Comparison of ENCODE assay signal across 2 cellular contexts in the genomic region with DNA sequence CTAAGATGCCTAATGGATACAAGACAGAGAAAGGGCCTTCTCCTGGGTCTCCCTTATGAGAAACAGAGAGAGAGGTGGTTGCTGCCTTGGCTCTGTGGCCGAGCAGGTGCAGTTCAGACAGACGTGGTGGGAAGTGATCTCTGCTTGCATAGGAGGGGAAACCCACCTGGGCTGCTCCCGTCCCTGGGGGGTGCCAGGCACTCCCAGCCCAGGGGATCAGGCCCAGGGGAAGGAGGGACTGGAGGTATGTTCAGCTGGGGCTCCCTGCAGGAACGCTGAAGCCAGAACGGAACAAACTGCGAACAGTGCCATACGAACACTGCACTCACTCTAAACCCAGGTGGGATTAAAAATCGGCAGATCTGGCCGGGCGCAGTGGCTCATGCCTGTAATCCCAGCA.
TF ChIP-seq lines count a peak whose summit lies in the region.

No MANE protein-coding gene starts in this region.

TF ChIP-seq in IMR-90, 13 proteins besides CTCF, POLR2A, EP300 and RAD21:
- TF ChIP-seq MXI1 (IDR thresholded peaks at IDR 0.05; ENCODE audit: borderline replicate concordance, low read depth, low read length) (no peak), CEBPB (IDR thresholded peaks at IDR 0.05; ENCODE audit: low read depth, low read length) (no peak), FOS (IDR thresholded peaks at IDR 0.05; ENCODE audit: low read depth, low read length) (no peak), RFX5 (IDR thresholded peaks at IDR 0.05; ENCODE audit: low read depth, low read length) (no peak), BHLHE40 (IDR thresholded peaks at IDR 0.05; ENCODE audit: low read depth, low read length) (no peak), NFE2L2 (IDR thresholded peaks at IDR 0.05; ENCODE audit: low read depth, low read length) (no peak), RCOR1 (IDR thresholded peaks at IDR 0.05; ENCODE audit: insufficient replicate concordance, low read length) (no peak)
- TF ChIP-seq, protein P1, sequence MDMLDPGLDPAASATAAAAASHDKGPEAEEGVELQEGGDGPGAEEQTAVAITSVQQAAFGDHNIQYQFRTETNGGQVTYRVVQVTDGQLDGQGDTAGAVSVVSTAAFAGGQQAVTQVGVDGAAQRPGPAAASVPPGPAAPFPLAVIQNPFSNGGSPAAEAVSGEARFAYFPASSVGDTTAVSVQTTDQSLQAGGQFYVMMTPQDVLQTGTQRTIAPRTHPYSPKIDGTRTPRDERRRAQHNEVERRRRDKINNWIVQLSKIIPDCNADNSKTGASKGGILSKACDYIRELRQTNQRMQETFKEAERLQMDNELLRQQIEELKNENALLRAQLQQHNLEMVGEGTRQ (IDR thresholded peaks at IDR 0.05; ENCODE audit: low read depth, low read length): no peak

TF ChIP-seq in H1, 55 proteins besides CTCF, POLR2A, EP300 and RAD21:
- TF ChIP-seq, protein P2, sequence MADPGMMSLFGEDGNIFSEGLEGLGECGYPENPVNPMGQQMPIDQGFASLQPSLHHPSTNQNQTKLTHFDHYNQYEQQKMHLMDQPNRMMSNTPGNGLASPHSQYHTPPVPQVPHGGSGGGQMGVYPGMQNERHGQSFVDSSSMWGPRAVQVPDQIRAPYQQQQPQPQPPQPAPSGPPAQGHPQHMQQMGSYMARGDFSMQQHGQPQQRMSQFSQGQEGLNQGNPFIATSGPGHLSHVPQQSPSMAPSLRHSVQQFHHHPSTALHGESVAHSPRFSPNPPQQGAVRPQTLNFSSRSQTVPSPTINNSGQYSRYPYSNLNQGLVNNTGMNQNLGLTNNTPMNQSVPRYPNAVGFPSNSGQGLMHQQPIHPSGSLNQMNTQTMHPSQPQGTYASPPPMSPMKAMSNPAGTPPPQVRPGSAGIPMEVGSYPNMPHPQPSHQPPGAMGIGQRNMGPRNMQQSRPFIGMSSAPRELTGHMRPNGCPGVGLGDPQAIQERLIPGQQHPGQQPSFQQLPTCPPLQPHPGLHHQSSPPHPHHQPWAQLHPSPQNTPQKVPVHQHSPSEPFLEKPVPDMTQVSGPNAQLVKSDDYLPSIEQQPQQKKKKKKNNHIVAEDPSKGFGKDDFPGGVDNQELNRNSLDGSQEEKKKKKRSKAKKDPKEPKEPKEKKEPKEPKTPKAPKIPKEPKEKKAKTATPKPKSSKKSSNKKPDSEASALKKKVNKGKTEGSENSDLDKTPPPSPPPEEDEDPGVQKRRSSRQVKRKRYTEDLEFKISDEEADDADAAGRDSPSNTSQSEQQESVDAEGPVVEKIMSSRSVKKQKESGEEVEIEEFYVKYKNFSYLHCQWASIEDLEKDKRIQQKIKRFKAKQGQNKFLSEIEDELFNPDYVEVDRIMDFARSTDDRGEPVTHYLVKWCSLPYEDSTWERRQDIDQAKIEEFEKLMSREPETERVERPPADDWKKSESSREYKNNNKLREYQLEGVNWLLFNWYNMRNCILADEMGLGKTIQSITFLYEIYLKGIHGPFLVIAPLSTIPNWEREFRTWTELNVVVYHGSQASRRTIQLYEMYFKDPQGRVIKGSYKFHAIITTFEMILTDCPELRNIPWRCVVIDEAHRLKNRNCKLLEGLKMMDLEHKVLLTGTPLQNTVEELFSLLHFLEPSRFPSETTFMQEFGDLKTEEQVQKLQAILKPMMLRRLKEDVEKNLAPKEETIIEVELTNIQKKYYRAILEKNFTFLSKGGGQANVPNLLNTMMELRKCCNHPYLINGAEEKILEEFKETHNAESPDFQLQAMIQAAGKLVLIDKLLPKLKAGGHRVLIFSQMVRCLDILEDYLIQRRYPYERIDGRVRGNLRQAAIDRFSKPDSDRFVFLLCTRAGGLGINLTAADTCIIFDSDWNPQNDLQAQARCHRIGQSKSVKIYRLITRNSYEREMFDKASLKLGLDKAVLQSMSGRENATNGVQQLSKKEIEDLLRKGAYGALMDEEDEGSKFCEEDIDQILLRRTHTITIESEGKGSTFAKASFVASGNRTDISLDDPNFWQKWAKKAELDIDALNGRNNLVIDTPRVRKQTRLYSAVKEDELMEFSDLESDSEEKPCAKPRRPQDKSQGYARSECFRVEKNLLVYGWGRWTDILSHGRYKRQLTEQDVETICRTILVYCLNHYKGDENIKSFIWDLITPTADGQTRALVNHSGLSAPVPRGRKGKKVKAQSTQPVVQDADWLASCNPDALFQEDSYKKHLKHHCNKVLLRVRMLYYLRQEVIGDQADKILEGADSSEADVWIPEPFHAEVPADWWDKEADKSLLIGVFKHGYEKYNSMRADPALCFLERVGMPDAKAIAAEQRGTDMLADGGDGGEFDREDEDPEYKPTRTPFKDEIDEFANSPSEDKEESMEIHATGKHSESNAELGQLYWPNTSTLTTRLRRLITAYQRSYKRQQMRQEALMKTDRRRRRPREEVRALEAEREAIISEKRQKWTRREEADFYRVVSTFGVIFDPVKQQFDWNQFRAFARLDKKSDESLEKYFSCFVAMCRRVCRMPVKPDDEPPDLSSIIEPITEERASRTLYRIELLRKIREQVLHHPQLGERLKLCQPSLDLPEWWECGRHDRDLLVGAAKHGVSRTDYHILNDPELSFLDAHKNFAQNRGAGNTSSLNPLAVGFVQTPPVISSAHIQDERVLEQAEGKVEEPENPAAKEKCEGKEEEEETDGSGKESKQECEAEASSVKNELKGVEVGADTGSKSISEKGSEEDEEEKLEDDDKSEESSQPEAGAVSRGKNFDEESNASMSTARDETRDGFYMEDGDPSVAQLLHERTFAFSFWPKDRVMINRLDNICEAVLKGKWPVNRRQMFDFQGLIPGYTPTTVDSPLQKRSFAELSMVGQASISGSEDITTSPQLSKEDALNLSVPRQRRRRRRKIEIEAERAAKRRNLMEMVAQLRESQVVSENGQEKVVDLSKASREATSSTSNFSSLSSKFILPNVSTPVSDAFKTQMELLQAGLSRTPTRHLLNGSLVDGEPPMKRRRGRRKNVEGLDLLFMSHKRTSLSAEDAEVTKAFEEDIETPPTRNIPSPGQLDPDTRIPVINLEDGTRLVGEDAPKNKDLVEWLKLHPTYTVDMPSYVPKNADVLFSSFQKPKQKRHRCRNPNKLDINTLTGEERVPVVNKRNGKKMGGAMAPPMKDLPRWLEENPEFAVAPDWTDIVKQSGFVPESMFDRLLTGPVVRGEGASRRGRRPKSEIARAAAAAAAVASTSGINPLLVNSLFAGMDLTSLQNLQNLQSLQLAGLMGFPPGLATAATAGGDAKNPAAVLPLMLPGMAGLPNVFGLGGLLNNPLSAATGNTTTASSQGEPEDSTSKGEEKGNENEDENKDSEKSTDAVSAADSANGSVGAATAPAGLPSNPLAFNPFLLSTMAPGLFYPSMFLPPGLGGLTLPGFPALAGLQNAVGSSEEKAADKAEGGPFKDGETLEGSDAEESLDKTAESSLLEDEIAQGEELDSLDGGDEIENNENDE (IDR thresholded peaks at IDR 0.05; ENCODE audit: insufficient replicate concordance, low read length): no peak
- TF ChIP-seq KDM1A (IDR thresholded peaks at IDR 0.05; ENCODE audit: borderline replicate concordance, low read length): no peak
- TF ChIP-seq ZNF274 (IDR thresholded peaks at IDR 0.05; ENCODE audit: borderline replicate concordance, extremely low read depth, low read length): no peak
- TF ChIP-seq TBP (IDR thresholded peaks at IDR 0.05; ENCODE audit: low read depth, low read length): no peak
- no peak for TF ChIP-seq SIRT6 (IDR thresholded peaks at IDR 0.05; ENCODE audit: low read length)
- TF ChIP-seq PHF8 (conservative IDR thresholded peaks at IDR 0.05; ENCODE audit: low read depth, low read length): no peak
- TF ChIP-seq RNF2 (IDR thresholded peaks at IDR 0.05; ENCODE audit: borderline replicate concordance, low read depth, low read length, missing control alignments, poor library complexity, severe bottlenecking): no peak
- TF ChIP-seq, protein P3, sequence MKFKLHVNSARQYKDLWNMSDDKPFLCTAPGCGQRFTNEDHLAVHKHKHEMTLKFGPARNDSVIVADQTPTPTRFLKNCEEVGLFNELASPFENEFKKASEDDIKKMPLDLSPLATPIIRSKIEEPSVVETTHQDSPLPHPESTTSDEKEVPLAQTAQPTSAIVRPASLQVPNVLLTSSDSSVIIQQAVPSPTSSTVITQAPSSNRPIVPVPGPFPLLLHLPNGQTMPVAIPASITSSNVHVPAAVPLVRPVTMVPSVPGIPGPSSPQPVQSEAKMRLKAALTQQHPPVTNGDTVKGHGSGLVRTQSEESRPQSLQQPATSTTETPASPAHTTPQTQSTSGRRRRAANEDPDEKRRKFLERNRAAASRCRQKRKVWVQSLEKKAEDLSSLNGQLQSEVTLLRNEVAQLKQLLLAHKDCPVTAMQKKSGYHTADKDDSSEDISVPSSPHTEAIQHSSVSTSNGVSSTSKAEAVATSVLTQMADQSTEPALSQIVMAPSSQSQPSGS (IDR thresholded peaks at IDR 0.05; ENCODE audit: low read length): no peak
- no peak for TF ChIP-seq KDM4A (IDR thresholded peaks at IDR 0.05; ENCODE audit: low read depth, low read length, severe bottlenecking)
- TF ChIP-seq BCL11A (IDR thresholded peaks at IDR 0.05; ENCODE audit: low read depth in 2 of 2, low read length in 2 of 2): no peak
- TF ChIP-seq CBX5 (IDR thresholded peaks at IDR 0.05; ENCODE audit: low read depth, low read length): no peak
- no peak for TF ChIP-seq BACH1 (IDR thresholded peaks at IDR 0.05; ENCODE audit: low read length)
- TF ChIP-seq SAP30 (IDR thresholded peaks at IDR 0.05; ENCODE audit: insufficient read depth, insufficient replicate concordance, low read length): no peak
- TF ChIP-seq RFX5 (IDR thresholded peaks at IDR 0.05; ENCODE audit: borderline replicate concordance, low read depth, low read length): no peak
- TF ChIP-seq GABPA (IDR thresholded peaks at IDR 0.05; ENCODE audit: borderline replicate concordance, insufficient read depth, low read length): no peak
- TF ChIP-seq POU5F1 (IDR thresholded peaks at IDR 0.05; ENCODE audit: low read depth, low read length): no peak
- no peak for TF ChIP-seq CBX8 (IDR thresholded peaks at IDR 0.05; ENCODE audit: borderline replicate concordance, low read depth, low read length)
